Comparison of ENCODE assay signal across 10 cellular contexts in genomic region chr3:72476139-72476483, GRCh38.
"Had no signal": no experiment of that assay in that cellular context is flagged by ENCODE, and none has a peak within 500 bp of the region (broad histone marks: within the 10 kb centered on the region; RNA-seq: fewer than 3 reads in every experiment).

No MANE protein-coding gene starts in this region.

- H3K4me2 ChIP-seq: KMS-11 had no signal

- H3K4me3 ChIP-seq: GM23248, HAP-1 had no signal

- H3K9me3 ChIP-seq: HAP-1 had no signal

- FAIRE-seq: HTR-8/SVneo had no signal

- H3K4me3 Mint-ChIP-seq: HFFc6, IgD-negative memory B cell had no signal

- H3K36me3 ChIP-seq: HAP-1 had no signal

- ATAC-seq: HCT116 had no signal

- H3K9me3 Mint-ChIP-seq: HFFc6 had no signal

- H3K27ac ChIP-seq: GM23248, KMS-11 had no signal

- H3K27ac Mint-ChIP-seq: HFFc6, IgD-negative memory B cell had no signal

- DNase-seq: GM23248, GOT3, H7, HFFc6, KBM-7 had no signal

- H3K27me3 Mint-ChIP-seq: IgD-negative memory B cell had no signal

- H2AFZ ChIP-seq: GM23248 had no signal

- H3K9ac ChIP-seq: GM23248, KMS-11 had no signal
